ENCODE assay signal across 1 cellular context in the genomic region with DNA sequence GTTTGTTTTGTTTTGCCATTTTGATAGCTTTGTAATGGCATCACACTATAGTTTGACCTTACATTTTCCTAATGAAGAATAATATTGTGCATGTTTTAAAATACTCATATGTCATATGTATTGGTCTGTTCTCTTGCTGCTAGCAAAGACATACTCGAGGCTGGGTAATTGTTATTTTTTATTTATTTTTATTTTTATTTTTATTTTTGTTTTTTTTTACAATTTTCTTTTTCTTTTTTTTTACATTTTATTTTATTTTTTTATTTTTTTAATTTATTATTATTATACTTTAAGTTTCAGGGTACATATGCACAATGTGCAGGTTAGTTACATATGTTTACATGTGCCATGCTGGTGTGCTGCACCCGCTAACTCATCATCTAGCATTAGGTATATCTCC.
TF ChIP-seq lines count a peak whose summit lies in the region.

No MANE protein-coding gene starts in this region.

TF ChIP-seq in IMR-90, 13 proteins besides CTCF, POLR2A, EP300 and RAD21 (continued from another document):
- no peak for TF ChIP-seq CHD1 (IDR thresholded peaks at IDR 0.05; ENCODE audit: low read depth, low read length)
- no peak for TF ChIP-seq MAZ (IDR thresholded peaks at IDR 0.05; ENCODE audit: borderline replicate concordance, low read depth, low read length)
- no peak for TF ChIP-seq FOS (IDR thresholded peaks at IDR 0.05; ENCODE audit: low read depth, low read length)
- TF ChIP-seq SMC3 (IDR thresholded peaks at IDR 0.05; ENCODE audit: low read depth, low read length) = no peak
